ENCODE assay signal across 11 cellular contexts in the genomic region with DNA sequence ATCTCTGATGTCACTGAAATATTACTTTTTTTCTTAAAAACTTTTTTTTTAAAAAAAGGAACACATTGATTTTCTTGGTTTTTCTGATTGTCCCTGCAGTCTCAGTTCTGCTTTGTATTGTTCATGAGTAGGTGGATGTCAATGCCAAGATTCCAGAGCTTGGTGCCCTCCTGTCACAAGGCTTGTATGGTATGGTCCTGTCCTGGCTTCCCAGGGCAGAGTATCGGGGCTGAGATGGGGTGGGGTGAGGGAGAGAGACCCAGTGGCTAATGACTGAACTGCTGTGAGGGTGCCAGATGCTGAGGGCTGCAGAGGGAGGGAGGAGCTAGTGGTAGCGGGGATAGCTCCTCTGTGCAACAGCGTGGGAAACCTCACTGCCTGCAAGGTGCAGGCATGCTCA. TPM values are rescaled to one million over a fixed set of nuclear protein-coding genes. Genes with fewer than 3 reads are reported as not detected.
DNase-seq lines count a peak whose midpoint lies in the region; ATAC-seq and TF ChIP-seq lines count a peak whose summit lies in the region.
"Had no signal": no experiment of that assay in that cellular context is flagged by ENCODE, and none has a peak within 500 bp of the region (broad histone marks: within the 10 kb centered on the region; RNA-seq: fewer than 3 reads in every experiment).

No MANE protein-coding gene starts in this region.

- H3K36me3 Mint-ChIP-seq in endodermal cell (ENCODE audit: low read depth), result no peaks in the 10 kb centered on the region

- peaks cover 65% of the 10 kb centered on the region for H3K4me1 ChIP-seq in left ventricle myocardium inferior
- H3K4me1 ChIP-seq in endodermal cell (ENCODE audit: control insufficient read depth, insufficient read depth, low read length), result peaks cover 4% of the 10 kb centered on the region
- H3K4me1 ChIP-seq in uterus, result peaks cover 0 to 4% of the 10 kb centered on the region in 2 donors

- H3K4me1 Mint-ChIP-seq in endodermal cell, result peaks cover 23% of the 10 kb centered on the region

- no peaks in the 10 kb centered on the region for H3K9me3 Mint-ChIP-seq in endodermal cell

- H3K27me3 Mint-ChIP-seq in endodermal cell (ENCODE audit: insufficient read depth), result peaks cover 25% of the 10 kb centered on the region

- no peak for ATAC-seq in esophagus mucosa

- H3K4me3 ChIP-seq in left ventricle myocardium inferior, result no peak overlapping the region
- no peak overlapping the region for H3K4me3 ChIP-seq in endodermal cell (ENCODE audit: low read length)
- H3K4me3 ChIP-seq in uterus, result no peak overlapping the region

- H3K27ac ChIP-seq in left ventricle myocardium inferior (replicated peaks), result peak overlapping the region; percentile 87
- H3K27ac ChIP-seq in endodermal cell (ENCODE audit: low read depth, low read length), result no peak overlapping the region
- peak overlapping the region; percentile 89 to 100 for H3K27ac ChIP-seq in uterus
- H3K27ac ChIP-seq: parathyroid adenoma had no signal

- TF ChIP-seq CTCF in left ventricle myocardium inferior (IDR thresholded peaks at IDR 0.05; ENCODE audit: borderline replicate concordance), result no peak
- TF ChIP-seq CTCF in endodermal cell (conservative IDR thresholded peaks at IDR 0.05), result peak; percentile 22
- TF ChIP-seq CTCF in uterus (IDR thresholded peaks at IDR 0.05), result no peak

- intact Hi-C loops in left ventricle myocardium inferior (cut with micrococcal nuclease) (no loop called here), cardiac septum (cut with DNase I) (no loop called here), uterus (cut with DNase I; ENCODE audit: low total_unique reads) (no loop called here)

- 79 to 80% methylated on average over 1 to 3 of the region's 3 CpGs for WGBS in endodermal cell (ENCODE audit: insufficient coverage in 1 of 2, insufficient read length in 1 of 2), 2 experiments

- H3K36me3 ChIP-seq in left ventricle myocardium inferior (no peaks in the 10 kb centered on the region), endodermal cell (ENCODE audit: control insufficient read depth, insufficient read depth, low read length) (no peaks in the 10 kb centered on the region), uterus (no peaks in the 10 kb centered on the region)

- H3K4me3 Mint-ChIP-seq in endodermal cell, result no peak overlapping the region

- H3K27me3 ChIP-seq in left ventricle myocardium inferior (ENCODE audit: low read depth) (no peaks in the 10 kb centered on the region), endodermal cell (ENCODE audit: control insufficient read depth, insufficient read depth, low read length, poor library complexity, severe bottlenecking) (peaks cover 10% of the 10 kb centered on the region), uterus (no peaks in the 10 kb centered on the region)

- DNase-seq in left ventricle myocardium inferior (no peak), cardiac septum (ENCODE audit: low spot score) (no peak), Kasumi-1 (lab: John Stamatoyannopoulos, UW) (peak; percentile 33 to 42), endodermal cell (peak; percentile 80), uterus (no peak), foreskin melanocyte (no peak)
- no peak for DNase-seq in stimulated activated CD4-positive, alpha-beta T cell treated with anti-CD3 and anti-CD28 coated beads, Interleukin-12 subunit alpha, Interleukin-12 subunit beta, amount 100 ng/mL, for 4 hours
- DNase-seq: AML-193, T-helper 1 cell had no signal

- no peak overlapping the region for H3K9ac ChIP-seq in endodermal cell (ENCODE audit: extremely low read depth, low read length, poor library complexity, severe bottlenecking)
- H3K9ac ChIP-seq: parathyroid adenoma had no signal

- no peak for TF ChIP-seq POLR2A in uterus (IDR thresholded peaks at IDR 0.05)

- H3K9me3 ChIP-seq in left ventricle myocardium inferior (replicated peaks) (no peaks in the 10 kb centered on the region), endodermal cell (ENCODE audit: control insufficient read depth, low read length) (no peaks in the 10 kb centered on the region), uterus (no peaks in the 10 kb centered on the region)

- H3K27ac Mint-ChIP-seq in endodermal cell, result no peak overlapping the region

RNA-seq across cellular contexts. Expression of a gene that starts 4.4 kb away (rescaled TPM):
- total RNA-seq in left ventricle myocardium inferior (82.6 TPM), cardiac septum (89.2 TPM), endodermal cell (100 to 1,000 TPM; 137 to 148 TPM), uterus (100 to 1,000 TPM in 2 of 4 donors, 10 to 100 TPM in 2; 66.2 to 212 (median 90.9) TPM), esophagus mucosa (49.8 TPM)
- 100 TPM for polyA plus RNA-seq in endodermal cell (2013, experiment 1 of 2)
- polyA plus RNA-seq in endodermal cell (2013, experiment 2 of 2), result 87.4 TPM

RNA-seq across cellular contexts. Expression of a gene that starts 32.4 kb away (rescaled TPM):
- 2.1 TPM for total RNA-seq in left ventricle myocardium inferior
- total RNA-seq in cardiac septum, result 3.5 TPM
- 1 to 10 TPM in 1 of 2 donors, under 1 TPM in 1; 0.22 to 1.7 TPM for total RNA-seq in endodermal cell
- polyA plus RNA-seq in endodermal cell (2013, experiment 1 of 2), result 0.68 TPM
- polyA plus RNA-seq in endodermal cell (2013, experiment 2 of 2), result 0.50 TPM
- total RNA-seq in uterus, result 10 to 100 TPM in 1 of 4 donors, 1 to 10 TPM in 2, not detected in 1; 4.4 to 21.8 (median 5.1) TPM
- 1.7 TPM for total RNA-seq in esophagus mucosa

Comparison
In these comparisons a context has a peak if more than half of its experiments do, and no peak if none do; other contexts are left out.
1. DNase-seq: peak in Kasumi-1 (2 of 2) and endodermal cell (single experiment); none in left ventricle myocardium inferior (single experiment), cardiac septum (single experiment), uterus (0 of 2), foreskin melanocyte (single experiment) and stimulated activated CD4-positive, alpha-beta T cell treated with anti-CD3 and anti-CD28 coated beads, Interleukin-12 subunit alpha, Interleukin-12 subunit beta, amount 100 ng/mL, for 4 hours (single experiment).